ENCODE assay signal across 8 cellular contexts in the genomic region with DNA sequence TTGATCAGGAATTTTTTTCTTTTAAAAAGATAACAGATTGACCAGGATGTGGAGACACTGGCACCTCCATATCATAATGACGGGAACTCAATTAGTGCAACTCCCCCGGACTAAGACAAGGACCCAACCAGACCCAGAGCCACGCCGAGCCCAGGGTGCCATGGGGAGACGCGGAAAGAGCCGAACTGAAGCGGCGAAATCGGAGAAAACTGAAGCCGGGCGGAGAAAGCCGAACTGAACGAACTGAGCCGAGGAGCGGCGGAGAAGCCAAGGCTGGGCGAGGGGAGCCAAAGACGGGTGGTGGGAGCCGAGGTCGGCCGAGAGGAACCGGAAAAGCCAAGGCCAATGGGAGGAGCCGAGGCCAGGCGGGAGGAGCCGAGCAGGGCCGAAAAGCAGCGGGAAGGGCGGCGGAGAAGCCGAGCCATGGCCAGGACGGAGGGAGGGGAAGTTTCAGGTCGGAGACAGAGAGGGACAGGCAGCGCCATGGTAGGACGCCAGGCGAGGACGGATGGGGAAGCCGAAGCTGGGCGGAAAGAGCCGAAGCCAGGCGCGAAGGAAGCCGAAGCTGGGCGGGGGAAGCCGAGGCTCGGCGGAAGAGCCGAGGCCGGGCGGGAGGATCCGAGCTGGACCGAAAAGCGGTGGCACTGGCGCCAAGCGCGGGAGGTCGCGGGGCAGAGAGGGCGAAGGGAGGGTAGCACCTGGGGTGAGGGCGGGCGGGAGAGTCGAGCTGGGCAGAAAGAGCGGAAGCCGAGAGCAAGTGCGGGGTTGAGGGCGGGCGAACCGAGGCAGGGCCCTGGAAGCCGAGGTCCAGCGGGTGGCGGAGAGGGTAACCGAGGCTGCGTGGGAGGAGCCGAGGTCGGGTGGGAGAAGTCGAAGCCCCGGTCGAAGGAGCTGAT. TPM values are rescaled to one million over a fixed set of nuclear protein-coding genes. Genes with fewer than 3 reads are reported as not detected.
DNase-seq lines count a peak whose midpoint lies in the region; ATAC-seq and TF ChIP-seq lines count a peak whose summit lies in the region.

No MANE protein-coding gene starts in this region.

- POLR2A ChIA-PET in activated B cell treated with CpG ODN at 0.5 μM for 24 hours (lab: Charles Lee) = interaction anchor here (0.6 to 1.4 kb wide), 22 partner anchors 9 to 845 kb away, joined by 3 to 45 read pairs (median 4); a partner anchor contains a TSS

- CTCF ChIA-PET in activated B cell treated with CpG ODN at 0.5 μM for 24 hours (lab: Charles Lee) = interaction anchor here (0.9 to 1.2 kb wide), 5 partner anchors 243 to 846 kb away, joined by 3 to 4 read pairs (median 3); a partner anchor contains a TSS

- peaks cover 18% of the 10 kb centered on the region for H3K4me1 Mint-ChIP-seq in activated B cell treated with CpG ODN at 0.5 μM for 24 hours

- peak overlapping the region; percentile 56 for H3K4me3 ChIP-seq in AG09309 (ENCODE audit: control insufficient read depth, low read depth, low read length)

- H3K27me3 Mint-ChIP-seq in activated B cell treated with CpG ODN at 0.5 μM for 24 hours = no peaks in the 10 kb centered on the region

- peaks cover 17% of the 10 kb centered on the region for H3K36me3 Mint-ChIP-seq in activated B cell treated with CpG ODN at 0.5 μM for 24 hours (ENCODE audit: low read depth)

- TF ChIP-seq POLR2A in GM18951 (IDR thresholded peaks at IDR 0.05; ENCODE audit: extremely low read depth, insufficient read depth, insufficient read length) = peak; percentile 82

- intact Hi-C loops in activated B cell treated with CpG ODN at 0.5 μM for 24 hours (cut with micrococcal nuclease) = loop anchor here (1.0 to 5.0 kb wide), 3 partner anchors 30 to 582 kb away; a partner anchor contains a TSS

- peak overlapping the region; percentile 95 for H3K27ac Mint-ChIP-seq in activated B cell treated with CpG ODN at 0.5 μM for 24 hours

- DNase-seq in AG09309 (ENCODE audit: low read depth) = peak; percentile 58
- DNase-seq in NCI-H2227 treated with DMSO at 0.1 percent for 48 hours (lab: John Stamatoyannopoulos, UW) = peak; percentile 95
- DNase-seq in activated B cell treated with CpG ODN at 0.5 μM for 24 hours = peak; percentile 86
- peak in 60 of 61 donors; percentile 60 to 97 (median 90) for DNase-seq in caudate nucleus (lab: John Stamatoyannopoulos, UW)
- peak; percentile 88 for DNase-seq in inferior parietal cortex (ENCODE audit: extremely low spot score)
- DNase-seq in smooth muscle cell of the brain vasculature (ENCODE audit: low read depth, low spot score) = peak; percentile 70

- H3K9me3 Mint-ChIP-seq in activated B cell treated with CpG ODN at 0.5 μM for 24 hours = peaks cover 20% of the 10 kb centered on the region

- ATAC-seq in HG03159 (IDR thresholded peaks at IDR 0.05; ENCODE audit: unreplicated experiment) (peak; percentile 75), activated B cell treated with CpG ODN at 0.5 μM for 24 hours (ENCODE audit: low read depth) (peak; percentile 92)

- in situ Hi-C loops in GM18951 (cut with MboI; ENCODE audit: low sequenced_read_pairs, unreplicated experiment) = no loop called here

- peak overlapping the region; percentile 95 for H3K27ac ChIP-seq in caudate nucleus (ENCODE audit: low read depth, low read length)

- H3K4me3 Mint-ChIP-seq in activated B cell treated with CpG ODN at 0.5 μM for 24 hours = peak overlapping the region; percentile 92

- TF ChIP-seq CTCF in AG09309 (IDR thresholded peaks at IDR 0.05; ENCODE audit: control insufficient read depth, insufficient read depth, low read depth, low read length, missing control alignments) (no peak), activated B cell treated with CpG ODN at 0.5 μM for 24 hours (IDR thresholded peaks at IDR 0.05) (no peak)

RNA-seq across cellular contexts. Expression of a gene that starts 29.4 kb away (rescaled TPM):
- total RNA-seq in activated B cell treated with CpG ODN at 0.5 μM for 24 hours = 21.8 and 22.6 TPM in 2 replicates

RNA-seq across cellular contexts. Expression of a gene that starts 40.5 kb away (rescaled TPM):
- total RNA-seq in activated B cell treated with CpG ODN at 0.5 μM for 24 hours = not detected in 2 replicates

RNA-seq across cellular contexts. Expression of a gene that starts 49.8 kb away (rescaled TPM):
- total RNA-seq in activated B cell treated with CpG ODN at 0.5 μM for 24 hours = not detected in 2 replicates

RNA-seq across cellular contexts. Expression of a gene that starts 59.0 kb away (rescaled TPM):
- not detected in 2 replicates for total RNA-seq in activated B cell treated with CpG ODN at 0.5 μM for 24 hours

Comparison
In these comparisons a context has a peak if more than half of its experiments do, and no peak if none do; other contexts are left out.
1. Peak in every context shown above with its lines: DNase-seq, ATAC-seq, H3K4me3 ChIP-seq and H3K27ac ChIP-seq.